Comparison of ENCODE assay signal across 15 cellular contexts in genomic region chr4:71113294-71113693, GRCh38.
DNase-seq lines count a peak whose midpoint lies in the region; ATAC-seq and TF ChIP-seq lines count a peak whose summit lies in the region.
"Had no signal": no experiment of that assay in that cellular context is flagged by ENCODE, and none has a peak within 500 bp of the region (broad histone marks: within the 10 kb centered on the region; RNA-seq: fewer than 3 reads in every experiment).

No MANE protein-coding gene starts in this region.

- H3K4me3 Mint-ChIP-seq in neural progenitor cell, result no peak overlapping the region
- H3K4me3 Mint-ChIP-seq in naive thymus-derived CD8-positive, alpha-beta T cell, result no peak overlapping the region

- no peaks in the 10 kb centered on the region for H3K4me1 Mint-ChIP-seq in neural progenitor cell
- peaks cover 7 to 28% (median 25%) of the 10 kb centered on the region in 4 donors for H3K4me1 Mint-ChIP-seq in naive thymus-derived CD8-positive, alpha-beta T cell

- H3K4me1 ChIP-seq in mammary epithelial cell (ENCODE audit: insufficient read depth, low read length) (no peaks in the 10 kb centered on the region), neural progenitor cell (no peaks in the 10 kb centered on the region)

- H3K4me2 ChIP-seq in mammary epithelial cell (ENCODE audit: insufficient read depth, low read depth, low read length), result no peak overlapping the region
- no peak overlapping the region for H3K4me2 ChIP-seq in neural progenitor cell

- intact Hi-C loops in mammary epithelial cell (cut with micrococcal nuclease), result no loop called here
- intact Hi-C loops in dorsolateral prefrontal cortex (cut with DNase I), result no loop called here

- CTCF ChIA-PET in mammary epithelial cell (lab: Charles Lee; ENCODE audit: low non-redundant PET), result interaction anchor here (0.6 kb wide), 1 partner anchor 170 kb away, joined by 3 read pairs; no protein-coding TSS in a partner anchor

- H3K27ac Mint-ChIP-seq in neural progenitor cell, result no peak overlapping the region
- H3K27ac Mint-ChIP-seq in naive thymus-derived CD8-positive, alpha-beta T cell, result no peak overlapping the region
- H3K27ac Mint-ChIP-seq: activated T-helper 2 cell treated with anti-CD3 and anti-CD28 coated beads, Interferon-gamma antibody, Interleukin-2, Interleukin-4, amounts not matched to agents 10 μg/mL and 5 μg/mL and 100 μg/mL, durations not matched to agents 14 hours and 24 hours and 36 hours had no signal

- H3F3A ChIP-seq in neural progenitor cell (ENCODE audit: low read depth), result no peaks in the 10 kb centered on the region

- in situ Hi-C loops in mammary epithelial cell (cut with MboI; ENCODE audit: low sequenced_read_pairs in 2 of 2), result no loop called here

- no peaks in the 10 kb centered on the region for H3K36me3 ChIP-seq in mammary epithelial cell (ENCODE audit: insufficient read depth, low read length)
- H3K36me3 ChIP-seq in neural progenitor cell, result no peaks in the 10 kb centered on the region

- ATAC-seq in GM21360 (IDR thresholded peaks at IDR 0.05; ENCODE audit: unreplicated experiment), result no peak
- ATAC-seq in naive thymus-derived CD8-positive, alpha-beta T cell, result no peak

- dilution Hi-C loops in mammary epithelial cell (cut with HindIII; ENCODE audit: low sequenced_read_pairs), result no loop called here

- DNase-seq in DMS 273 (lab: John Stamatoyannopoulos, UW; ENCODE audit: unreplicated experiment), result peak; percentile 25
- no peak for DNase-seq in DMS 273 treated with DMSO at 0.1 percent for 48 hours (lab: John Stamatoyannopoulos, UW)
- DNase-seq in mammary epithelial cell, result no peak
- DNase-seq in neural progenitor cell (ENCODE audit: low spot score), result peak; percentile 4
- DNase-seq in naive thymus-derived CD8-positive, alpha-beta T cell, result no peak
- DNase-seq in dorsolateral prefrontal cortex, result no peak
- DNase-seq: 8988T; activated CD4-positive, alpha-beta T cell treated with anti-CD3 and anti-CD28 coated beads for 4 hours; GM23248; hippocampal formation; NCI-H1436; T-helper 1 cell had no signal

- 47% methylated on average over 1 of the region's 1 CpG for WGBS in mammary epithelial cell (ENCODE audit: low coverage, missing lambda C conversion rate)

- no peaks in the 10 kb centered on the region for H3K9me3 Mint-ChIP-seq in neural progenitor cell
- peaks cover 0 to 3% (median 0%) of the 10 kb centered on the region in 9 donors for H3K9me3 Mint-ChIP-seq in naive thymus-derived CD8-positive, alpha-beta T cell
- H3K9me3 Mint-ChIP-seq: activated T-helper 2 cell treated with anti-CD3 and anti-CD28 coated beads, Interferon-gamma antibody, Interleukin-2, Interleukin-4, amounts not matched to agents 10 μg/mL and 5 μg/mL and 100 μg/mL, durations not matched to agents 14 hours and 24 hours and 36 hours had no signal

- H3K27ac ChIP-seq in mammary epithelial cell (ENCODE audit: insufficient read depth, low read depth, low read length) (no peak overlapping the region), neural progenitor cell (no peak overlapping the region), dorsolateral prefrontal cortex (no peak overlapping the region)
- H3K27ac ChIP-seq: GM23248 had no signal

- no peaks in the 10 kb centered on the region for H4K20me1 ChIP-seq in mammary epithelial cell (ENCODE audit: insufficient read depth, low read length)
- no peaks in the 10 kb centered on the region for H4K20me1 ChIP-seq in neural progenitor cell (ENCODE audit: low read depth)

- no peaks in the 10 kb centered on the region for H3K27me3 Mint-ChIP-seq in neural progenitor cell (ENCODE audit: insufficient read depth, low read depth)
- no peaks in the 10 kb centered on the region for H3K27me3 Mint-ChIP-seq in naive thymus-derived CD8-positive, alpha-beta T cell

- no peaks in the 10 kb centered on the region for H3K27me3 ChIP-seq in mammary epithelial cell (ENCODE audit: insufficient read depth, low read length)
- H3K27me3 ChIP-seq in neural progenitor cell, result no peaks in the 10 kb centered on the region
- no peaks in the 10 kb centered on the region for H3K27me3 ChIP-seq in dorsolateral prefrontal cortex

- TF ChIP-seq CTCF in LNCAP (IDR thresholded peaks at IDR 0.05), result peak; percentile 58; the same call in 1 of the 2 replicates
- peak; percentile 36 to 42 for TF ChIP-seq CTCF in mammary epithelial cell (conservative IDR thresholded peaks at IDR 0.05 in 1 of 2, IDR thresholded peaks at IDR 0.05 in 1 of 2; ENCODE audit: extremely low read depth in 1 of 2, insufficient read depth in 1 of 2, low read depth in 1 of 2, low read length in 2 of 2)
- peak; percentile 41 for TF ChIP-seq CTCF in neural progenitor cell (IDR thresholded peaks at IDR 0.05)
- no peak for TF ChIP-seq CTCF in dorsolateral prefrontal cortex (IDR thresholded peaks at IDR 0.05 in 54 of 56, conservative IDR thresholded peaks at IDR 0.05 in 2 of 56; ENCODE audit: low read depth in 1 of 56, partially characterized antibody in 56 of 56)

- H2AFZ ChIP-seq in mammary epithelial cell (ENCODE audit: low read depth, low read length) (no peak overlapping the region), neural progenitor cell (replicated peaks) (no peak overlapping the region)
- H2AFZ ChIP-seq: GM23248 had no signal

- no peaks in the 10 kb centered on the region for H3K79me2 ChIP-seq in mammary epithelial cell (ENCODE audit: insufficient read depth, low read length)
- H3K79me2 ChIP-seq in neural progenitor cell (ENCODE audit: low read depth), result no peaks in the 10 kb centered on the region

- H3K9ac ChIP-seq in mammary epithelial cell (ENCODE audit: insufficient read depth, low read length) (no peak overlapping the region), neural progenitor cell (no peak overlapping the region)
- H3K9ac ChIP-seq: GM23248 had no signal

- H3K9me3 ChIP-seq in mammary epithelial cell (replicated peaks; ENCODE audit: insufficient read depth, low read length), result no peaks in the 10 kb centered on the region
- H3K9me3 ChIP-seq in neural progenitor cell (ENCODE audit: low read depth), result no peaks in the 10 kb centered on the region

- POLR2A ChIA-PET in naive thymus-derived CD8-positive, alpha-beta T cell (lab: Charles Lee), result no interaction called here

- no peaks in the 10 kb centered on the region for H3K36me3 Mint-ChIP-seq in neural progenitor cell
- no peaks in the 10 kb centered on the region for H3K36me3 Mint-ChIP-seq in naive thymus-derived CD8-positive, alpha-beta T cell

- H3K4me3 ChIP-seq in mammary epithelial cell (replicated peaks in 1 of 3; ENCODE audit: insufficient read depth in 1 of 3, low read depth in 2 of 3, low read length in 3 of 3) (no peak overlapping the region), neural progenitor cell (no peak overlapping the region), dorsolateral prefrontal cortex (no peak overlapping the region)
- H3K4me3 ChIP-seq: GM23248 had no signal

- no TSS peak for BruUV-seq in mammary epithelial cell (replicated peaks; lab: Mats Ljungman, UMichigan)

Comparison
In these comparisons a context has a peak if more than half of its experiments do, and no peak if none do; other contexts are left out.
1. DNase-seq: peak in DMS 273 (single experiment) and neural progenitor cell (single experiment); none in DMS 273 treated with DMSO at 0.1 percent for 48 hours (single experiment), mammary epithelial cell (single experiment), naive thymus-derived CD8-positive, alpha-beta T cell (0 of 10) and dorsolateral prefrontal cortex (0 of 10).
2. CTCF ChIP-seq: peak in LNCAP (single experiment), mammary epithelial cell (2 of 2) and neural progenitor cell (single experiment); none in dorsolateral prefrontal cortex (0 of 56).